Comparison of ENCODE assay signal across 1 cellular context in genomic region chr3:186327912-186328487, GRCh38.
TF ChIP-seq lines count a peak whose summit lies in the region.

No MANE protein-coding gene starts in this region.

TF ChIP-seq in HepG2, 621 proteins besides CTCF, POLR2A, EP300 and RAD21:
- TF ChIP-seq CREM (IDR thresholded peaks at IDR 0.05) (peak; percentile 29; the same call in 1 of the 2 replicates), CREM (CRISPR knock-in tag; IDR thresholded peaks at IDR 0.05) (no peak), MATR3 (CRISPR knock-in tag; IDR thresholded peaks at IDR 0.05) (no peak), ZNF367 (CRISPR knock-in tag; IDR thresholded peaks at IDR 0.05; ENCODE audit: borderline replicate concordance) (no peak), NR2F2 (IDR thresholded peaks at IDR 0.05; ENCODE audit: borderline replicate concordance, low read depth) (peak; percentile 70; the same call in 1 of the 2 replicates), ZNF441 (CRISPR knock-in tag; IDR thresholded peaks at IDR 0.05; ENCODE audit: borderline replicate concordance) (no peak), ZNF883 (CRISPR knock-in tag; IDR thresholded peaks at IDR 0.05; ENCODE audit: not compliant biosample characterization) (no peak), HNF4G (IDR thresholded peaks at IDR 0.05; ENCODE audit: borderline replicate concordance, low read depth, low read length) (0 out of 2 replicates have a peak, but pooled peaks have one; percentile 32), HNF4G (CRISPR knock-in tag; IDR thresholded peaks at IDR 0.05; ENCODE audit: borderline replicate concordance, low read depth) (no peak), GFI1 (CRISPR knock-in tag; IDR thresholded peaks at IDR 0.05; ENCODE audit: borderline replicate concordance) (peak; percentile 77), ZKSCAN5 (CRISPR knock-in tag; IDR thresholded peaks at IDR 0.05) (peak; percentile 93), HNF1A (IDR thresholded peaks at IDR 0.05; ENCODE audit: low read depth) (peak; percentile 66; the same call in 1 of the 2 replicates), HNF1A (CRISPR knock-in tag; IDR thresholded peaks at IDR 0.05; ENCODE audit: borderline replicate concordance) (peak; percentile 49; the same call in 1 of the 2 replicates), ZNF710 (CRISPR knock-in tag; IDR thresholded peaks at IDR 0.05; ENCODE audit: borderline replicate concordance) (peak; percentile 52; the same call in 1 of the 2 replicates), TCF7 (IDR thresholded peaks at IDR 0.05; ENCODE audit: low read depth) (peak; percentile 51; the same call in 1 of the 2 replicates), ISL2 (CRISPR knock-in tag; IDR thresholded peaks at IDR 0.05) (peak; percentile 37; the same call in 1 of the 2 replicates), ZEB1 (IDR thresholded peaks at IDR 0.05; ENCODE audit: insufficient replicate concordance, low read depth) (peak; percentile 67), ZNF609 (CRISPR knock-in tag; IDR thresholded peaks at IDR 0.05; ENCODE audit: borderline replicate concordance) (peak; percentile 60; the same call in 1 of the 2 replicates), NR2F6 (IDR thresholded peaks at IDR 0.05) (peak; percentile 29; the same call in 1 of the 2 replicates), NR2F6 (CRISPR knock-in tag; IDR thresholded peaks at IDR 0.05) (no peak), RXRB (CRISPR knock-in tag; IDR thresholded peaks at IDR 0.05; ENCODE audit: borderline replicate concordance) (no peak), PAXIP1 (CRISPR knock-in tag; conservative IDR thresholded peaks at IDR 0.05) (peak; percentile 67), PHF21A (CRISPR knock-in tag; IDR thresholded peaks at IDR 0.05) (peak; percentile 33; the same call in 1 of the 2 replicates)
